ENCODE assay signal across 13 cellular contexts in the genomic region with DNA sequence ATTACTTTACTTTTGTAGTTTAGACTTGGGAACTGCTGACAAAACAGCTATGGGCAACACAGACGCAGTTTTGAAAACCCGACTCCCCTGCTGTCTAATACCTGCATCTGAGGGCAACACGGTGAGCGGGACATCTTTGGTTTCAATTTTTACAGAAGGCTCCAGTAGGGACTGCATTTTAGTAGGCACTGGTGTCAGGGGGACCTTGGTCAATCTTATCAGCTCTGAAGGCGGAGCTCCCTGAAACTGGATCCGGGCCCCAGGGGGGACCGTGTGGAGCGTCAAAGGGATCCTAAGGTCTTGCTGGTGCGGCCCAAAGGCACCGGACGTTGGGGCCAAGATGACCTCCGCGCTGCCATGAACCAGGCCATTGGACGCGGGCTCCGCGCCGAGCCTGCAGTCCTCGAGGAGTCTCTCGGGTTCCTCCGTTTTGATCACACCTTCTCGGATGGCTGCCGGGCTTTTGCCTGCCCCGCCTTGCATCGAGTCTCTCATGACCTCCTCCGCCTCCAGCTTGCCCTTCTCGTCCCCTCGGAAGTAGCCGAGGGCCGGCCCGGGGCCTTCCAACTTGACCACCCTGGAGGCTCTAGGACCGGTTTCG. TPM values are rescaled to one million over a fixed set of nuclear protein-coding genes. Genes with fewer than 3 reads are reported as not detected.
DNase-seq lines count a peak whose midpoint lies in the region; ATAC-seq and TF ChIP-seq lines count a peak whose summit lies in the region.
"Had no signal": no experiment of that assay in that cellular context is flagged by ENCODE, and none has a peak within 500 bp of the region (broad histone marks: within the 10 kb centered on the region; RNA-seq: fewer than 3 reads in every experiment).

No MANE protein-coding gene starts in this region.

- WGBS in trophoblast cell (ENCODE audit: extremely low coverage, insufficient coverage, insufficient read length) = no CpG with 5 or more reads among the region's 33 CpGs

- H3K9ac ChIP-seq in trophoblast cell (ENCODE audit: low read length) = no peak overlapping the region

- H3K4me3 Mint-ChIP-seq in natural killer cell = peak overlapping the region; percentile 76
- H3K4me3 Mint-ChIP-seq in natural killer cell treated with Interleukin-12 subunit alpha and Interleukin-12 subunit beta and Interleukin-15 and Interleukin-18, amount 100 ng/mL, for 72 hours = no peak overlapping the region

- no peak overlapping the region for H4K8ac ChIP-seq in trophoblast cell (ENCODE audit: low read depth, low read length)

- H3K27me3 Mint-ChIP-seq in natural killer cell (ENCODE audit: low read depth in 2 of 2) = peaks cover 6% of the 10 kb centered on the region in 2 donors
- no peaks in the 10 kb centered on the region for H3K27me3 Mint-ChIP-seq in natural killer cell treated with Interleukin-12 subunit alpha and Interleukin-12 subunit beta and Interleukin-15 and Interleukin-18, amount 100 ng/mL, for 72 hours

- H3K9me3 ChIP-seq in muscle layer of duodenum (ENCODE audit: control insufficient read depth in 1 of 2, low read length in 2 of 2) (no peaks in the 10 kb centered on the region), trophoblast cell (ENCODE audit: insufficient read depth, low read depth, low read length) (peaks cover 8% of the 10 kb centered on the region)

- no peaks in the 10 kb centered on the region for H3K36me3 ChIP-seq in muscle layer of duodenum (ENCODE audit: control insufficient read depth in 1 of 2, insufficient read depth in 2 of 2, low read length in 2 of 2)
- H3K36me3 ChIP-seq in trophoblast cell (ENCODE audit: control insufficient read depth in 1 of 2, insufficient read depth in 2 of 2, low read length in 2 of 2) = no peaks in the 10 kb centered on the region
- H3K36me3 ChIP-seq: WERI-Rb-1 had no signal

- H2BK120ac ChIP-seq in trophoblast cell (ENCODE audit: insufficient read depth, low read length, poor library complexity) = no peak overlapping the region

- H3K14ac ChIP-seq in trophoblast cell (ENCODE audit: low read length) = no peak overlapping the region

- H3K79me2 ChIP-seq in trophoblast cell (ENCODE audit: control insufficient read depth, insufficient read depth, low read length, poor library complexity) = no peaks in the 10 kb centered on the region

- H3K4me3 ChIP-seq in coronary artery = peak overlapping the region; percentile 74
- peak overlapping the region; percentile 33 to 61 for H3K4me3 ChIP-seq in muscle layer of duodenum (ENCODE audit: low read depth in 1 of 2, low read length in 2 of 2)
- no peak overlapping the region for H3K4me3 ChIP-seq in trophoblast cell (ENCODE audit: low read depth, low read length)

- H3K4ac ChIP-seq in trophoblast cell (ENCODE audit: low read depth, low read length) = no peak overlapping the region

- H3K4me1 ChIP-seq in muscle layer of duodenum (ENCODE audit: control insufficient read depth in 1 of 2, insufficient read depth in 2 of 2, low read length in 2 of 2) = peaks cover 0 to 8% of the 10 kb centered on the region in 2 donors
- peaks cover 0 to 2% of the 10 kb centered on the region in 2 experiments for H3K4me1 ChIP-seq in trophoblast cell (ENCODE audit: control insufficient read depth in 1 of 2, insufficient read depth in 2 of 2, low read length in 2 of 2)

- no peak overlapping the region for H3K23ac ChIP-seq in trophoblast cell (ENCODE audit: low read length)

- H4K91ac ChIP-seq in trophoblast cell (ENCODE audit: low read depth, low read length) = no peak overlapping the region

- no peak overlapping the region for H3K27ac ChIP-seq in coronary artery
- no peak overlapping the region for H3K27ac ChIP-seq in muscle layer of duodenum (ENCODE audit: low read length)
- no peak overlapping the region for H3K27ac ChIP-seq in trophoblast cell (ENCODE audit: low read depth, low read length)
- H3K27ac ChIP-seq: WERI-Rb-1 had no signal

- no peaks in the 10 kb centered on the region for H3K36me3 Mint-ChIP-seq in natural killer cell
- H3K36me3 Mint-ChIP-seq in natural killer cell treated with Interleukin-12 subunit alpha and Interleukin-12 subunit beta and Interleukin-15 and Interleukin-18, amount 100 ng/mL, for 72 hours = peaks cover 13% of the 10 kb centered on the region

- H2AFZ ChIP-seq in trophoblast cell (ENCODE audit: insufficient read depth, low read length, poor library complexity) = no peak overlapping the region

- no peak overlapping the region for H3K4me2 ChIP-seq in trophoblast cell (ENCODE audit: low read length)

- no peak overlapping the region for H4K12ac ChIP-seq in trophoblast cell (ENCODE audit: low read depth, low read length)

- DNase-seq in natural killer cell (no peak), coronary artery (ENCODE audit: low spot score) (no peak), GM13977 (ENCODE audit: low spot score) (no peak), trophoblast cell (no peak), A172 (ENCODE audit: low spot score) (no peak)
- DNase-seq in natural killer cell treated with Interleukin-12 subunit alpha and Interleukin-12 subunit beta and Interleukin-15 and Interleukin-18, amount 100 ng/mL, for 72 hours (ENCODE audit: low spot score) = no peak
- DNase-seq: NCI-H2171 treated with DMSO at 0.1 percent for 48 hours, WERI-Rb-1 had no signal

- H2BK5ac ChIP-seq in trophoblast cell (ENCODE audit: low read depth, low read length, poor library complexity) = no peak overlapping the region

- in situ Hi-C loops in GM13977 (cut with MboI; ENCODE audit: low pct_unique_long_range_greater_than_20kb, low sequenced_read_pairs, unreplicated experiment) = no loop called here

- H3K27me3 ChIP-seq in muscle layer of duodenum (ENCODE audit: low read depth, low read length) (no peaks in the 10 kb centered on the region), trophoblast cell (ENCODE audit: insufficient read depth, low read length) (no peaks in the 10 kb centered on the region)

- H3K9me3 Mint-ChIP-seq in natural killer cell = no peaks in the 10 kb centered on the region
- H3K9me3 Mint-ChIP-seq in natural killer cell treated with Interleukin-12 subunit alpha and Interleukin-12 subunit beta and Interleukin-15 and Interleukin-18, amount 100 ng/mL, for 72 hours = peaks cover 6% of the 10 kb centered on the region

- H3K79me1 ChIP-seq in trophoblast cell (ENCODE audit: low read length) = no peaks in the 10 kb centered on the region

- peak; percentile 25 for TF ChIP-seq CTCF in natural killer cell (IDR thresholded peaks at IDR 0.05)
- no peak for TF ChIP-seq CTCF in coronary artery (IDR thresholded peaks at IDR 0.05)
- TF ChIP-seq CTCF in GM13977 (IDR thresholded peaks at IDR 0.05; ENCODE audit: extremely low read depth, insufficient read depth, missing control alignments) = no peak

- H3K27ac Mint-ChIP-seq in natural killer cell = peak overlapping the region in 1 of 2 donors; percentile 76
- H3K27ac Mint-ChIP-seq in natural killer cell treated with Interleukin-12 subunit alpha and Interleukin-12 subunit beta and Interleukin-15 and Interleukin-18, amount 100 ng/mL, for 72 hours = peak overlapping the region in 1 of 2 donors; percentile 26

- H2BK12ac ChIP-seq in trophoblast cell (ENCODE audit: low read length) = no peak overlapping the region

- intact Hi-C loops in natural killer cell (cut with micrococcal nuclease) = no loop called here

- no peak overlapping the region for H3K18ac ChIP-seq in trophoblast cell (ENCODE audit: low read length)

- ATAC-seq in natural killer cell = no peak
- no peak for ATAC-seq in natural killer cell treated with Interleukin-12 subunit alpha and Interleukin-12 subunit beta and Interleukin-15 and Interleukin-18, amount 100 ng/mL, for 72 hours
- ATAC-seq in GM18520 (IDR thresholded peaks at IDR 0.05; ENCODE audit: unreplicated experiment) = no peak
- ATAC-seq: Panc1 had no signal

- H2AK5ac ChIP-seq in trophoblast cell (ENCODE audit: low read length) = no peak overlapping the region

- peaks cover 11 to 18% of the 10 kb centered on the region in 2 donors for H3K4me1 Mint-ChIP-seq in natural killer cell
- peaks cover 10 to 15% of the 10 kb centered on the region in 2 donors for H3K4me1 Mint-ChIP-seq in natural killer cell treated with Interleukin-12 subunit alpha and Interleukin-12 subunit beta and Interleukin-15 and Interleukin-18, amount 100 ng/mL, for 72 hours (ENCODE audit: low read depth in 2 of 2)

RNA-seq across cellular contexts. Expression of gene SOX30, which starts 1.1 kb away (rescaled TPM):
- under 1 TPM in 1 of 3 donors, not detected in 2; 0.09 TPM for total RNA-seq in natural killer cell
- total RNA-seq in natural killer cell treated with Interleukin-12 subunit alpha and Interleukin-12 subunit beta and Interleukin-15 and Interleukin-18, amount 100 ng/mL, for 72 hours = not detected
- 0.07 and 0.11 TPM in 2 replicates for polyA plus RNA-seq in trophoblast cell (2013)
- total RNA-seq in A172 (2014; rRNA removed; shearing (Covaris generic)) = not detected in 2 replicates
- polyA plus RNA-seq: neural cell had no signal

RNA-seq across cellular contexts. Expression of gene C5orf52, which starts 20.2 kb away (rescaled TPM):
- total RNA-seq in natural killer cell = not detected
- not detected for total RNA-seq in natural killer cell treated with Interleukin-12 subunit alpha and Interleukin-12 subunit beta and Interleukin-15 and Interleukin-18, amount 100 ng/mL, for 72 hours
- not detected in 2 replicates for polyA plus RNA-seq in trophoblast cell (2013)
- not detected in 2 replicates for total RNA-seq in A172 (2014; rRNA removed; shearing (Covaris generic))
- total RNA-seq: CD8-positive, alpha-beta memory T cell had no signal
- polyA plus RNA-seq: CD8-positive, alpha-beta memory T cell; neural cell had no signal
